ENCODE assay signal across 22 cellular contexts in the genomic region with DNA sequence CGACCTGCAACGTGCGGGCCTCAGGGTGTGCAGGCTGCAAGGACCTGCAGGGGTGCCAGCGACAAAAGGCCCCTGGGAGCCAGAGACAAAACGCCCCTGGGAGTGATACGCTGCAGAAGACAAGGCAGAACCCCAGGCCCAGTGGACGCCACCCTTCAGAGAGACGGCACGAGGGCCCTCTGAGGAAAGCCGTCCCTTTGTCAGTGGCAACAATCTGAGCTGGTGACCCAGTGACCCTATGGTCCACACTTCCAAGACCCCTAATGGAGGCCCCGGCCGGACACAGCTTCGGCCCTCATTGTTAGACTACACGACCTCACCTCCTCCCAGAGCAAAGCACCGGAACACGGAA.
DNase-seq lines count a peak whose midpoint lies in the region; ATAC-seq and TF ChIP-seq lines count a peak whose summit lies in the region.
"Had no signal": no experiment of that assay in that cellular context is flagged by ENCODE, and none has a peak within 500 bp of the region (broad histone marks: within the 10 kb centered on the region; RNA-seq: fewer than 3 reads in every experiment).

No MANE protein-coding gene starts in this region.

- no peaks in the 10 kb centered on the region for H3K4me1 ChIP-seq in A673 (ENCODE audit: insufficient read depth, low read length, poor library complexity, severe bottlenecking)
- H3K4me1 ChIP-seq: Caco-2 had no signal

- H3K27ac ChIP-seq in A673 (ENCODE audit: low read depth, low read length, poor library complexity, severe bottlenecking): no peak overlapping the region
- H3K27ac ChIP-seq: BLaER1, PC-9, RWPE1 had no signal

- CTCF ChIA-PET in A673 (lab: Charles Lee): no interaction called here
- CTCF ChIA-PET in activated CD4-positive, alpha-beta T cell treated with anti-CD3 and anti-CD28 coated beads for 36 hours (lab: Charles Lee): interaction anchor here (1.0 kb wide), 1 partner anchor 22 kb away, joined by 3 read pairs; no protein-coding TSS in a partner anchor

- H3K9me3 Mint-ChIP-seq in CD14-positive monocyte (peaks cover 0 to 3% (median 0%) of the 10 kb centered on the region in 7 donors), osteocyte (ENCODE audit: unreplicated experiment) (peaks cover 16% of the 10 kb centered on the region)
- no peaks in the 10 kb centered on the region for H3K9me3 Mint-ChIP-seq in activated CD4-positive, alpha-beta T cell treated with anti-CD3 and anti-CD28 coated beads for 36 hours (ENCODE audit: low read depth)

- no peaks in the 10 kb centered on the region for H3K36me3 ChIP-seq in H7 (replicated peaks; ENCODE audit: control insufficient read depth, insufficient read depth, low read length)
- no peaks in the 10 kb centered on the region for H3K36me3 ChIP-seq in A673 (ENCODE audit: insufficient read depth, low read length, poor library complexity, severe bottlenecking)
- H3K36me3 ChIP-seq: BLaER1 had no signal

- DNase-seq in CD14-positive monocyte (ENCODE audit: low spot score) (peak; percentile 37), H7 (peak; percentile 12), left kidney (ENCODE audit: low read depth, low spot score) (peak; percentile 1), osteocyte (ENCODE audit: extremely low spot score, unreplicated experiment) (peak; percentile 73), A673 (ENCODE audit: low spot score) (no peak)
- no peak for DNase-seq in activated CD4-positive, alpha-beta T cell treated with anti-CD3 and anti-CD28 coated beads for 36 hours
- DNase-seq: ACHN; CD4-positive, alpha-beta memory T cell; DND-41; HFFc6; Kasumi-1; NCI-H1417 treated with DMSO at 0.1 percent for 48 hours; NCI-H187; NCI-H2107; NCI-H446 treated with DMSO at 0.1 percent for 48 hours; PC-9; SIG-M5 had no signal

- H3K9me3 ChIP-seq in A673 (ENCODE audit: low read depth, low read length, poor library complexity, severe bottlenecking): no peaks in the 10 kb centered on the region
- H3K9me3 ChIP-seq: BLaER1, Caco-2 had no signal

- H3K4me3 Mint-ChIP-seq in CD14-positive monocyte (no peak overlapping the region), osteocyte (ENCODE audit: unreplicated experiment) (no peak overlapping the region)
- H3K4me3 Mint-ChIP-seq in activated CD4-positive, alpha-beta T cell treated with anti-CD3 and anti-CD28 coated beads for 36 hours: no peak overlapping the region
- H3K4me3 Mint-ChIP-seq: CD4-positive, alpha-beta memory T cell; HFFc6 had no signal

- ATAC-seq in HG02759 (IDR thresholded peaks at IDR 0.05; ENCODE audit: unreplicated experiment): no peak
- ATAC-seq in activated CD4-positive, alpha-beta T cell treated with anti-CD3 and anti-CD28 coated beads for 36 hours: no peak
- ATAC-seq: GM12878 had no signal

- H3K27ac Mint-ChIP-seq in CD14-positive monocyte (no peak overlapping the region), osteocyte (ENCODE audit: unreplicated experiment) (no peak overlapping the region)
- no peak overlapping the region for H3K27ac Mint-ChIP-seq in activated CD4-positive, alpha-beta T cell treated with anti-CD3 and anti-CD28 coated beads for 36 hours
- H3K27ac Mint-ChIP-seq: CD4-positive, alpha-beta memory T cell; HFFc6 had no signal

- H3K4me3 ChIP-seq in H7 (ENCODE audit: insufficient read depth, low read depth, low read length) (no peak overlapping the region), A673 (ENCODE audit: low read depth, low read length, poor library complexity, severe bottlenecking) (no peak overlapping the region)
- H3K4me3 ChIP-seq: BLaER1, GM12878, PC-9 had no signal

- H3K4me1 Mint-ChIP-seq in CD14-positive monocyte: no peaks in the 10 kb centered on the region
- no peaks in the 10 kb centered on the region for H3K4me1 Mint-ChIP-seq in osteocyte (ENCODE audit: unreplicated experiment)
- no peaks in the 10 kb centered on the region for H3K4me1 Mint-ChIP-seq in activated CD4-positive, alpha-beta T cell treated with anti-CD3 and anti-CD28 coated beads for 36 hours
- H3K4me1 Mint-ChIP-seq: CD4-positive, alpha-beta memory T cell had no signal

- H3K36me3 Mint-ChIP-seq in CD14-positive monocyte (no peaks in the 10 kb centered on the region), osteocyte (ENCODE audit: unreplicated experiment) (peaks cover 4% of the 10 kb centered on the region)
- no peaks in the 10 kb centered on the region for H3K36me3 Mint-ChIP-seq in activated CD4-positive, alpha-beta T cell treated with anti-CD3 and anti-CD28 coated beads for 36 hours (ENCODE audit: low read depth)
- H3K36me3 Mint-ChIP-seq: CD4-positive, alpha-beta memory T cell had no signal

- intact Hi-C loops in CD14-positive monocyte (cut with micrococcal nuclease): no loop called here
- intact Hi-C loops in A673 (cut with micrococcal nuclease; ENCODE audit: unreplicated experiment): no loop called here
- intact Hi-C loops in activated CD4-positive, alpha-beta T cell treated with anti-CD3 and anti-CD28 coated beads for 36 hours (cut with DNase I, micrococcal nuclease): no loop called here

- H3K27me3 ChIP-seq in H7 (ENCODE audit: control insufficient read depth, insufficient read depth, low read length): no peaks in the 10 kb centered on the region; the same call in 1 of the 2 replicates
- H3K27me3 ChIP-seq in A673 (replicated peaks; ENCODE audit: insufficient read depth, low read depth, low read length, poor library complexity): no peaks in the 10 kb centered on the region
- H3K27me3 ChIP-seq: BLaER1 had no signal

- POLR2A ChIA-PET in A673 (lab: Charles Lee; ENCODE audit: low non-redundant PET): no interaction called here
- POLR2A ChIA-PET in activated CD4-positive, alpha-beta T cell treated with anti-CD3 and anti-CD28 coated beads for 36 hours (lab: Charles Lee): no interaction called here

- no TSS peak for BruUV-seq in A673 (replicated peaks; lab: Mats Ljungman, UMichigan)

- TF ChIP-seq CTCF in CD14-positive monocyte (IDR thresholded peaks at IDR 0.05) (no peak), osteocyte (IDR thresholded peaks at IDR 0.05) (no peak), A673 (conservative IDR thresholded peaks at IDR 0.05; ENCODE audit: low read depth, low read length) (no peak)

- H3K27me3 Mint-ChIP-seq in CD14-positive monocyte (ENCODE audit: low read depth in 3 of 3) (peaks cover 3 to 7% (median 7%) of the 10 kb centered on the region in 3 donors), osteocyte (ENCODE audit: unreplicated experiment) (no peaks in the 10 kb centered on the region)
- H3K27me3 Mint-ChIP-seq in activated CD4-positive, alpha-beta T cell treated with anti-CD3 and anti-CD28 coated beads for 36 hours: no peaks in the 10 kb centered on the region

Comparison
In these comparisons a context has a peak if more than half of its experiments do, and no peak if none do; other contexts are left out.
1. DNase-seq: peak in CD14-positive monocyte (single experiment), H7 (single experiment), left kidney (single experiment) and osteocyte (single experiment); none in A673 (single experiment) and activated CD4-positive, alpha-beta T cell treated with anti-CD3 and anti-CD28 coated beads for 36 hours (single experiment).